Comparison of ENCODE assay signal across 21 cellular contexts in genomic region chrX:9019151-9019550, GRCh38.
"Had no signal": no experiment of that assay in that cellular context is flagged by ENCODE, and none has a peak within 500 bp of the region (broad histone marks: within the 10 kb centered on the region; RNA-seq: fewer than 3 reads in every experiment).

No MANE protein-coding gene starts in this region.

- H3K27ac ChIP-seq: gastroesophageal sphincter, heart left ventricle, prostate gland, upper lobe of left lung, WERI-Rb-1 had no signal

- H3K4me1 ChIP-seq: gastroesophageal sphincter, heart left ventricle, prostate gland, upper lobe of left lung had no signal

- FAIRE-seq: islet of Langerhans had no signal

- DNase-seq: activated CD4-positive, alpha-beta T cell treated with anti-CD3 and anti-CD28 coated beads, Interleukin-2, amount 10 ng/mL, durations not matched to agents 7 days and 5 days; activated CD4-positive, CD25-positive, alpha-beta regulatory T cell treated with anti-CD3 and anti-CD28 coated beads, Interleukin-2, amount 50 U/mL, for 72 hours; activated CD8-positive, alpha-beta memory T cell treated with anti-CD3 and anti-CD28 coated beads, Interleukin-2, amount 10 ng/mL, durations not matched to agents 7 days and 5 days; activated CD8-positive, alpha-beta T cell treated with anti-CD3 and anti-CD28 coated beads for 36 hours; activated gamma-delta T cell; activated naive CD4-positive, alpha-beta T cell treated with anti-CD3 and anti-CD28 coated beads, Interleukin-2, amount 50 U/mL, for 16 hours; activated naive CD8-positive, alpha-beta T cell treated with anti-CD3 and anti-CD28 coated beads, Interleukin-2, amount 50 U/mL, for 24 hours; activated T-cell treated with anti-CD3 and anti-CD28 coated beads for 4 hours; aorta; heart left ventricle; left cardiac atrium; midbrain; natural killer cell; stimulated activated CD4-positive, alpha-beta T cell treated with anti-CD3 and anti-CD28 coated beads, Interleukin-4, amount 100 ng/mL, for 24 hours; stimulated activated naive CD4-positive, alpha-beta T cell treated with Interleukin-2 at 50 U/mL for 16 hours; T-helper 2 cell; upper lobe of left lung; WERI-Rb-1 had no signal

- H3K36me3 ChIP-seq: gastroesophageal sphincter, heart left ventricle, prostate gland, upper lobe of left lung, WERI-Rb-1 had no signal

- H3K9me3 ChIP-seq: gastroesophageal sphincter, heart left ventricle, prostate gland, upper lobe of left lung had no signal

- H3K27me3 ChIP-seq: gastroesophageal sphincter, heart left ventricle, upper lobe of left lung had no signal

- H3K4me3 ChIP-seq: gastroesophageal sphincter, heart left ventricle, prostate gland, upper lobe of left lung had no signal

- ATAC-seq: activated CD8-positive, alpha-beta memory T cell treated with anti-CD3 and anti-CD28 coated beads, Interleukin-2, amount 10 ng/mL, durations not matched to agents 7 days and 5 days; activated CD8-positive, alpha-beta T cell treated with anti-CD3 and anti-CD28 coated beads for 36 hours; activated naive CD8-positive, alpha-beta T cell treated with anti-CD3 and anti-CD28 coated beads, Interleukin-2, amount 50 U/mL, for 24 hours; gastroesophageal sphincter; heart left ventricle; left cardiac atrium; natural killer cell had no signal
